In genomic region chr15:73633111-73633990, GRCh38 we compare ENCODE assay signal across 1 cellular context.
A peak's percentile ranks its signal among the peaks of the same experiment; 100 is the strongest.
TF ChIP-seq lines count a peak whose summit lies in the region.

TSS of gene NPTN (minus strand) at chr15:73633389. CDS start at chr15:73633215, 174 bp downstream.

TF ChIP-seq in HEK293, 187 proteins besides CTCF, POLR2A, EP300 and RAD21 (continued from another document):
- TF ChIP-seq ZNF548 (tag by site-specific recombination; IDR thresholded peaks at IDR 0.05) = no peak
- TF ChIP-seq ZNF621 (tag by site-specific recombination; IDR thresholded peaks at IDR 0.05) = no peak
- peak; percentile 59 for TF ChIP-seq PATZ1 (tag by site-specific recombination; IDR thresholded peaks at IDR 0.05)
- peak; percentile 88 for TF ChIP-seq PRDM10 (tag by site-specific recombination; IDR thresholded peaks at IDR 0.05)
- no peak for TF ChIP-seq ZNF121 (tag by site-specific recombination; IDR thresholded peaks at IDR 0.05)
- no peak for TF ChIP-seq MEIS1 (CRISPR knock-in tag; IDR thresholded peaks at IDR 0.05; ENCODE audit: borderline replicate concordance)
- no peak for TF ChIP-seq ZNF16 (tag by site-specific recombination; IDR thresholded peaks at IDR 0.05; ENCODE audit: low read depth)
- no peak for TF ChIP-seq ZNF704 (tag by site-specific recombination; IDR thresholded peaks at IDR 0.05)
- no peak for TF ChIP-seq ZNF362 (tag by site-specific recombination; IDR thresholded peaks at IDR 0.05)
- peak; percentile 75 for TF ChIP-seq ZBTB21 (tag by site-specific recombination; IDR thresholded peaks at IDR 0.05)
- TF ChIP-seq ZNF311 (tag by site-specific recombination; IDR thresholded peaks at IDR 0.05; ENCODE audit: borderline replicate concordance) = no peak
- TF ChIP-seq ZNF433 (tag by site-specific recombination; IDR thresholded peaks at IDR 0.05; ENCODE audit: low read depth) = no peak
- no peak for TF ChIP-seq ZNF211 (tag by site-specific recombination; IDR thresholded peaks at IDR 0.05; ENCODE audit: low read depth)
- no peak for TF ChIP-seq ZNF169 (tag by site-specific recombination; IDR thresholded peaks at IDR 0.05)
- no peak for TF ChIP-seq ZNF571 (tag by site-specific recombination; IDR thresholded peaks at IDR 0.05)
- peak; percentile 94 for TF ChIP-seq ZNF561 (tag by site-specific recombination; IDR thresholded peaks at IDR 0.05; ENCODE audit: borderline replicate concordance)
- 0 out of 2 replicates have a peak, but pooled peaks have one; percentile 15 for TF ChIP-seq ZBTB7A (tag by site-specific recombination; IDR thresholded peaks at IDR 0.05; ENCODE audit: low read depth)
- TF ChIP-seq ZNF654 (tag by site-specific recombination; IDR thresholded peaks at IDR 0.05; ENCODE audit: low read depth) = no peak
- no peak for TF ChIP-seq TSHZ1 (tag by site-specific recombination; IDR thresholded peaks at IDR 0.05; ENCODE audit: borderline replicate concordance)
- TF ChIP-seq ELK4 (IDR thresholded peaks at IDR 0.05; ENCODE audit: borderline replicate concordance, low read depth, low read length) = no peak
- no peak for TF ChIP-seq SCRT1 (tag by site-specific recombination; IDR thresholded peaks at IDR 0.05; ENCODE audit: borderline replicate concordance)
- no peak for TF ChIP-seq ZNF510 (tag by site-specific recombination; IDR thresholded peaks at IDR 0.05; ENCODE audit: insufficient replicate concordance)
- TF ChIP-seq ZNF274 (IDR thresholded peaks at IDR 0.05; ENCODE audit: low read length) = no peak
- no peak for TF ChIP-seq ZNF274 (tag by site-specific recombination; IDR thresholded peaks at IDR 0.05; ENCODE audit: borderline replicate concordance)
- no peak for TF ChIP-seq ZNF202 (tag by site-specific recombination; IDR thresholded peaks at IDR 0.05; ENCODE audit: borderline replicate concordance)
- TF ChIP-seq KLF10 (tag by site-specific recombination; IDR thresholded peaks at IDR 0.05) = no peak
- peak; percentile 13; the same call in 1 of the 2 replicates for TF ChIP-seq ZNF629 (tag by site-specific recombination; IDR thresholded peaks at IDR 0.05)
- TF ChIP-seq ZNF549 (tag by site-specific recombination; IDR thresholded peaks at IDR 0.05) = no peak
- TF ChIP-seq ZNF184 (tag by site-specific recombination; IDR thresholded peaks at IDR 0.05) = no peak
- TF ChIP-seq ZNF394 (tag by site-specific recombination; IDR thresholded peaks at IDR 0.05; ENCODE audit: borderline replicate concordance) = peak; percentile 73; the same call in 1 of the 2 replicates
- TF ChIP-seq GLIS1 (tag by site-specific recombination; IDR thresholded peaks at IDR 0.05) = peak; percentile 40
- TF ChIP-seq ZNF354C (tag by site-specific recombination; IDR thresholded peaks at IDR 0.05; ENCODE audit: borderline replicate concordance, low read depth) = no peak
- TF ChIP-seq ZNF140 (tag by site-specific recombination; IDR thresholded peaks at IDR 0.05) = no peak
- TF ChIP-seq WT1 (tag by site-specific recombination; IDR thresholded peaks at IDR 0.05) = peak; percentile 47; the same call in 1 of the 2 replicates
- 0 out of 2 replicates have a peak, but pooled peaks have one; percentile 24 for TF ChIP-seq ZNF701 (tag by site-specific recombination; IDR thresholded peaks at IDR 0.05)
- TF ChIP-seq ZNF112 (tag by site-specific recombination; IDR thresholded peaks at IDR 0.05) = no peak
- TF ChIP-seq SP7 (tag by site-specific recombination; IDR thresholded peaks at IDR 0.05) = peak; percentile 67
